Comparison of ENCODE assay signal across 40 cellular contexts in the genomic region with DNA sequence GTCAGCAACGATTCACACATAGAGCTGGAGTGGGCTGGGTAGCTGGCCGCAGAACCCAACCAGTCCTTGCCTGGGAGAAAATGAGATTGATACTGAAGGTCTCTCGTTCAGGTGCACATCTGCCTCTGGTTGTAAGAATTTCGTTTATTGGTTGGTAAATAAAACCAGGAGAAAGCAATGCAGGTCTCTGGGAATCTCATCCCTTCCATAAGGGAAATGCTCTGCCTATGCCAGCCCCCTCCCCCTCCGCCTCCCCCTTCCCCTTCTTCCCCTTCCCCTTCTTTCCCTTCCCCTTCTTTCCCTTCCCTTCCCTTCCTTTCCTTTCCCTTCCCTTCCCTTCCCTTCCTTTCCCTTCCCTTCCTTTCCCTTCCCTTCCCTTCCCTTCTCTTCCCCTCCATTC.
"Had no signal": no experiment of that assay in that cellular context is flagged by ENCODE, and none has a peak within 500 bp of the region (broad histone marks: within the 10 kb centered on the region; RNA-seq: fewer than 3 reads in every experiment).

No MANE protein-coding gene starts in this region.

- H3K36me3 Mint-ChIP-seq: activated naive CD4-positive, alpha-beta T cell treated with anti-CD3 and anti-CD28 coated beads, Interleukin-2, amount 10 ng/mL, durations not matched to agents 7 days and 5 days; activated naive CD4-positive, alpha-beta T cell treated with anti-CD3 and anti-CD28 coated beads, Interleukin-2, amount 50 U/mL, for 72 hours; activated naive CD8-positive, alpha-beta T cell treated with anti-CD3 and anti-CD28 coated beads, Interleukin-2, amount 10 ng/mL, durations not matched to agents 7 days and 5 days had no signal

- H3K4me1 Mint-ChIP-seq: activated naive CD4-positive, alpha-beta T cell treated with anti-CD3 and anti-CD28 coated beads, Interleukin-2, amount 10 ng/mL, durations not matched to agents 7 days and 5 days; activated naive CD8-positive, alpha-beta T cell treated with anti-CD3 and anti-CD28 coated beads for 36 hours; activated naive CD8-positive, alpha-beta T cell treated with anti-CD3 and anti-CD28 coated beads, Interleukin-2, amount 10 ng/mL, durations not matched to agents 7 days and 5 days; activated naive CD8-positive, alpha-beta T cell treated with anti-CD3 and anti-CD28 coated beads, Interleukin-2, amount 50 U/mL, for 24 hours had no signal

- H3K4me3 Mint-ChIP-seq: activated naive CD4-positive, alpha-beta T cell treated with anti-CD3 and anti-CD28 coated beads for 36 hours; activated naive CD4-positive, alpha-beta T cell treated with anti-CD3 and anti-CD28 coated beads, Interleukin-2, amount 10 ng/mL, durations not matched to agents 7 days and 5 days; activated naive CD4-positive, alpha-beta T cell treated with anti-CD3 and anti-CD28 coated beads, Interleukin-2, amount 50 U/mL, for 24 hours; activated naive CD8-positive, alpha-beta T cell; activated naive CD8-positive, alpha-beta T cell treated with anti-CD3 and anti-CD28 coated beads for 36 hours; activated naive CD8-positive, alpha-beta T cell treated with anti-CD3 and anti-CD28 coated beads, Interleukin-2, amount 10 ng/mL, durations not matched to agents 7 days and 5 days; activated naive CD8-positive, alpha-beta T cell treated with anti-CD3 and anti-CD28 coated beads, Interleukin-2, amount 50 U/mL, for 24 hours; activated T-cell treated with anti-CD3 and anti-CD28 coated beads, Interleukin-2, amount 50 U/mL, for 24 hours; activated T-cell treated with anti-CD3 and anti-CD28 coated beads, Interleukin-2, amount 50 U/mL, for 4 hours; activated T-cell treated with anti-CD3 and anti-CD28 coated beads, Interleukin-2, amount 50 U/mL, for 72 hours; activated T-helper 1 cell treated with anti-CD3 and anti-CD28 coated beads, Interleukin-12 subunit alpha, Interleukin-12 subunit beta, Interleukin-2, Interleukin-4 antibody, amounts not matched to agents 30 ng/mL and 10 ng/mL and 1 ng/mL, durations not matched to agents 14 hours and 24 hours and 36 hours; activated T-helper 17 cell treated with anti-CD3 and anti-CD28 coated beads, Interleukin-2, amount 50 U/mL, for 72 hours; brain; central memory CD8-positive, alpha-beta T cell had no signal

- H3K27ac ChIP-seq: adrenal gland, ascending aorta, body of pancreas, brain microvascular endothelial cell, breast epithelium, cardiac muscle cell had no signal

- H3K27me3 ChIP-seq: adrenal gland, ascending aorta, body of pancreas, brain microvascular endothelial cell, breast epithelium, cardiac muscle cell had no signal

- H3K4me3 ChIP-seq: adrenal gland, ascending aorta, body of pancreas, breast epithelium, cardiac muscle cell had no signal

- DNase-seq: activated effector memory CD4-positive, alpha-beta T cell treated with anti-CD3 and anti-CD28 coated beads, Interleukin-2, amount 50 U/mL, for 16 hours; activated effector memory CD4-positive, alpha-beta T cell treated with Interleukin-2 at 50 U/mL for 16 hours; activated gamma-delta T cell; activated gamma-delta T cell treated with Interleukin-2 at 50 U/mL for 16 hours; activated naive CD4-positive, alpha-beta T cell; activated naive CD4-positive, alpha-beta T cell treated with anti-CD3 and anti-CD28 coated beads for 36 hours; activated naive CD4-positive, alpha-beta T cell treated with anti-CD3 and anti-CD28 coated beads, Interleukin-2, amount 10 ng/mL, durations not matched to agents 7 days and 5 days; activated naive CD4-positive, alpha-beta T cell treated with anti-CD3 and anti-CD28 coated beads, Interleukin-2, amount 50 U/mL, for 16 hours; activated naive CD4-positive, alpha-beta T cell treated with Interleukin-2 at 50 U/mL for 16 hours; activated naive CD8-positive, alpha-beta T cell treated with anti-CD3 and anti-CD28 coated beads for 36 hours; activated naive CD8-positive, alpha-beta T cell treated with anti-CD3 and anti-CD28 coated beads, Interleukin-2, amount 10 ng/mL, durations not matched to agents 7 days and 5 days; activated naive CD8-positive, alpha-beta T cell treated with anti-CD3 and anti-CD28 coated beads, Interleukin-2, amount 50 U/mL, for 24 hours; activated T-cell treated with anti-CD3 and anti-CD28 coated beads, Interleukin-2, amount 50 U/mL, for 1 hour; activated T-cell treated with anti-CD3 and anti-CD28 coated beads, Interleukin-2, amount 50 U/mL, for 24 hours; activated T-cell treated with anti-CD3 and anti-CD28 coated beads, Interleukin-2, amount 50 U/mL, for 4 hours; activated T-cell treated with anti-CD3 and anti-CD28 coated beads, Interleukin-2, amount 50 U/mL, for 48 hours; activated T-cell treated with anti-CD3 and anti-CD28 coated beads, Interleukin-2, amount 50 U/mL, for 72 hours; adrenal gland; amniotic stem cell; amygdala; anterior cingulate cortex; aorta; body of pancreas; brain microvascular endothelial cell; caudate nucleus; central memory CD4-positive, alpha-beta T cell; cerebellar nuclear complex had no signal

- FAIRE-seq: astrocyte, bronchial epithelial cell had no signal

- H3K4me1 ChIP-seq: ascending aorta, body of pancreas, breast epithelium had no signal

- H3K36me3 ChIP-seq: adrenal gland, brain microvascular endothelial cell, breast epithelium, cardiac muscle cell had no signal

- H3K9me3 ChIP-seq: adrenal gland, ascending aorta, body of pancreas, breast epithelium had no signal

- H3K27me3 Mint-ChIP-seq: activated naive CD4-positive, alpha-beta T cell treated with anti-CD3 and anti-CD28 coated beads, Interleukin-2, amount 10 ng/mL, durations not matched to agents 7 days and 5 days; activated naive CD4-positive, alpha-beta T cell treated with anti-CD3 and anti-CD28 coated beads, Interleukin-2, amount 50 U/mL, for 24 hours; activated naive CD8-positive, alpha-beta T cell; activated naive CD8-positive, alpha-beta T cell treated with anti-CD3 and anti-CD28 coated beads for 36 hours; activated naive CD8-positive, alpha-beta T cell treated with anti-CD3 and anti-CD28 coated beads, Interleukin-2, amount 10 ng/mL, durations not matched to agents 7 days and 5 days; activated naive CD8-positive, alpha-beta T cell treated with anti-CD3 and anti-CD28 coated beads, Interleukin-2, amount 50 U/mL, for 24 hours; activated T-cell treated with anti-CD3 and anti-CD28 coated beads, Interleukin-2, amount 50 U/mL, for 24 hours; activated T-helper 17 cell treated with anti-CD3 and anti-CD28 coated beads, Interleukin-2, amount 50 U/mL, for 72 hours; brain; central memory CD8-positive, alpha-beta T cell had no signal

- ATAC-seq: activated naive CD4-positive, alpha-beta T cell treated with anti-CD3 and anti-CD28 coated beads, Interleukin-2, amount 50 U/mL, for 72 hours; activated naive CD8-positive, alpha-beta T cell treated with anti-CD3 and anti-CD28 coated beads, Interleukin-2, amount 50 U/mL, for 24 hours; activated T-cell treated with anti-CD3 and anti-CD28 coated beads, Interleukin-2, amount 50 U/mL, for 4 hours; activated T-cell treated with anti-CD3 and anti-CD28 coated beads, Interleukin-2, amount 50 U/mL, for 72 hours; activated T-helper 17 cell treated with anti-CD3 and anti-CD28 coated beads, Interleukin-2, amount 50 U/mL, for 72 hours; body of pancreas had no signal

- H3K27ac Mint-ChIP-seq: activated naive CD4-positive, alpha-beta T cell treated with anti-CD3 and anti-CD28 coated beads for 36 hours; activated naive CD4-positive, alpha-beta T cell treated with anti-CD3 and anti-CD28 coated beads, Interleukin-2, amount 10 ng/mL, durations not matched to agents 7 days and 5 days; activated naive CD4-positive, alpha-beta T cell treated with anti-CD3 and anti-CD28 coated beads, Interleukin-2, amount 50 U/mL, for 24 hours; activated naive CD4-positive, alpha-beta T cell treated with anti-CD3 and anti-CD28 coated beads, Interleukin-2, amount 50 U/mL, for 72 hours; activated naive CD8-positive, alpha-beta T cell; activated naive CD8-positive, alpha-beta T cell treated with anti-CD3 and anti-CD28 coated beads for 36 hours; activated naive CD8-positive, alpha-beta T cell treated with anti-CD3 and anti-CD28 coated beads, Interleukin-2, amount 10 ng/mL, durations not matched to agents 7 days and 5 days; activated naive CD8-positive, alpha-beta T cell treated with anti-CD3 and anti-CD28 coated beads, Interleukin-2, amount 50 U/mL, for 24 hours; activated T-cell treated with anti-CD3 and anti-CD28 coated beads, Interleukin-2, amount 50 U/mL, for 24 hours; activated T-cell treated with anti-CD3 and anti-CD28 coated beads, Interleukin-2, amount 50 U/mL, for 72 hours; activated T-helper 1 cell treated with anti-CD3 and anti-CD28 coated beads, Interleukin-12 subunit alpha, Interleukin-12 subunit beta, Interleukin-2, Interleukin-4 antibody, amounts not matched to agents 30 ng/mL and 10 ng/mL and 1 ng/mL, durations not matched to agents 14 hours and 24 hours and 36 hours; activated T-helper 17 cell treated with anti-CD3 and anti-CD28 coated beads, Interleukin-2, amount 50 U/mL, for 72 hours; activated T-helper 2 cell treated with anti-CD3 and anti-CD28 coated beads, Interferon-gamma antibody, Interleukin-2, Interleukin-4, amounts not matched to agents 10 μg/mL and 5 μg/mL and 100 μg/mL, durations not matched to agents 14 hours and 24 hours and 36 hours had no signal

- H3K9me3 Mint-ChIP-seq: activated naive CD4-positive, alpha-beta T cell treated with anti-CD3 and anti-CD28 coated beads for 36 hours; activated naive CD4-positive, alpha-beta T cell treated with anti-CD3 and anti-CD28 coated beads, Interleukin-2, amount 10 ng/mL, durations not matched to agents 7 days and 5 days; activated naive CD4-positive, alpha-beta T cell treated with anti-CD3 and anti-CD28 coated beads, Interleukin-2, amount 50 U/mL, for 24 hours; activated naive CD4-positive, alpha-beta T cell treated with anti-CD3 and anti-CD28 coated beads, Interleukin-2, amount 50 U/mL, for 72 hours; activated naive CD8-positive, alpha-beta T cell treated with anti-CD3 and anti-CD28 coated beads for 36 hours; activated naive CD8-positive, alpha-beta T cell treated with anti-CD3 and anti-CD28 coated beads, Interleukin-2, amount 10 ng/mL, durations not matched to agents 7 days and 5 days; activated naive CD8-positive, alpha-beta T cell treated with anti-CD3 and anti-CD28 coated beads, Interleukin-2, amount 50 U/mL, for 24 hours; activated T-cell treated with anti-CD3 and anti-CD28 coated beads, Interleukin-2, amount 50 U/mL, for 24 hours; activated T-cell treated with anti-CD3 and anti-CD28 coated beads, Interleukin-2, amount 50 U/mL, for 4 hours; activated T-cell treated with anti-CD3 and anti-CD28 coated beads, Interleukin-2, amount 50 U/mL, for 72 hours; activated T-helper 1 cell treated with anti-CD3 and anti-CD28 coated beads, Interleukin-12 subunit alpha, Interleukin-12 subunit beta, Interleukin-2, Interleukin-4 antibody, amounts not matched to agents 30 ng/mL and 10 ng/mL and 1 ng/mL, durations not matched to agents 14 hours and 24 hours and 36 hours; activated T-helper 17 cell treated with anti-CD3 and anti-CD28 coated beads, Interleukin-2, amount 50 U/mL, for 72 hours; activated T-helper 2 cell treated with anti-CD3 and anti-CD28 coated beads, Interferon-gamma antibody, Interleukin-2, Interleukin-4, amounts not matched to agents 10 μg/mL and 5 μg/mL and 100 μg/mL, durations not matched to agents 14 hours and 24 hours and 36 hours; central memory CD8-positive, alpha-beta T cell had no signal
